In genomic region chr15:85725564-85725963, GRCh38 we compare ENCODE assay signal across 1 cellular context.
TF ChIP-seq lines count a peak whose summit lies in the region.

No MANE protein-coding gene starts in this region.

TF ChIP-seq in SK-N-SH, 30 proteins besides CTCF, POLR2A, EP300 and RAD21:
- no peak for TF ChIP-seq NRF1 (IDR thresholded peaks at IDR 0.05; ENCODE audit: low read depth, low read length)
- no peak for TF ChIP-seq REST (IDR thresholded peaks at IDR 0.05; ENCODE audit: low read depth, low read length)
- no peak for TF ChIP-seq ZBTB33 (IDR thresholded peaks at IDR 0.05; ENCODE audit: borderline replicate concordance, low read depth)
- TF ChIP-seq FOXJ3 (CRISPR knock-in tag; IDR thresholded peaks at IDR 0.05) = no peak
- TF ChIP-seq TEAD4 (IDR thresholded peaks at IDR 0.05; ENCODE audit: borderline replicate concordance, insufficient read depth) = no peak
- TF ChIP-seq SIN3A (IDR thresholded peaks at IDR 0.05; ENCODE audit: borderline replicate concordance, low read depth, low read length) = no peak
- no peak for TF ChIP-seq RCOR1 (IDR thresholded peaks at IDR 0.05; ENCODE audit: low read length)
- no peak for TF ChIP-seq GATA2 (CRISPR knock-in tag; IDR thresholded peaks at IDR 0.05)
- no peak for TF ChIP-seq MXI1 (IDR thresholded peaks at IDR 0.05; ENCODE audit: low read depth, low read length)
- no peak for TF ChIP-seq POLR2AphosphoS5 (IDR thresholded peaks at IDR 0.05; ENCODE audit: low read depth, low read length)
- TF ChIP-seq USF2 (IDR thresholded peaks at IDR 0.05; ENCODE audit: borderline replicate concordance, low read depth, low read length) = no peak
- no peak for TF ChIP-seq MEF2A (IDR thresholded peaks at IDR 0.05; ENCODE audit: borderline replicate concordance, low read depth)
- no peak for TF ChIP-seq GABPA (IDR thresholded peaks at IDR 0.05; ENCODE audit: low read depth)
- no peak for TF ChIP-seq JUND (IDR thresholded peaks at IDR 0.05)
- TF ChIP-seq YY1 (IDR thresholded peaks at IDR 0.05; ENCODE audit: low read depth) = no peak
- TF ChIP-seq IRF3 (IDR thresholded peaks at IDR 0.05; ENCODE audit: low read depth, low read length) = no peak
- no peak for TF ChIP-seq TCF12 (IDR thresholded peaks at IDR 0.05)
- TF ChIP-seq EZH2phosphoT487 (IDR thresholded peaks at IDR 0.05; ENCODE audit: borderline replicate concordance, low read depth) = no peak
- TF ChIP-seq MAX (IDR thresholded peaks at IDR 0.05; ENCODE audit: low read depth) = no peak
